15 cellular contexts compared by ENCODE assay signal in genomic region chr10:59674211-59674836, GRCh38. TPM values are rescaled to one million over a fixed set of nuclear protein-coding genes. Genes with fewer than 3 reads are reported as not detected.
DNase-seq lines count a peak whose midpoint lies in the region; ATAC-seq and TF ChIP-seq lines count a peak whose summit lies in the region.
"Had no signal": no experiment of that assay in that cellular context is flagged by ENCODE, and none has a peak within 500 bp of the region (broad histone marks: within the 10 kb centered on the region; RNA-seq: fewer than 3 reads in every experiment).

No MANE protein-coding gene starts in this region.

- WGBS in psoas muscle, 3 donors: 79 to 88% (median 87%) methylated on average over 1 of the region's 1 CpG

- peak in 3 of 4 donors; percentile 36 to 78 (median 47) for ATAC-seq in psoas muscle
- no peak for ATAC-seq in HG03045 (IDR thresholded peaks at IDR 0.05; ENCODE audit: unreplicated experiment)
- ATAC-seq: right lobe of liver had no signal

- peaks cover 11% of the 10 kb centered on the region for H3K4me1 ChIP-seq in psoas muscle
- H3K4me1 ChIP-seq: right lobe of liver, upper lobe of left lung had no signal

- no peak overlapping the region for H3K27ac ChIP-seq in psoas muscle
- H3K27ac ChIP-seq: heart left ventricle, right lobe of liver, upper lobe of left lung had no signal

- intact Hi-C loops in psoas muscle (cut with DNase I): no loop called here

- peak; percentile 43 for DNase-seq in GM03348 (ENCODE audit: low spot score)
- peak; percentile 48 for DNase-seq in RKO (ENCODE audit: low spot score)
- DNase-seq in fibroblast of mammary gland (ENCODE audit: low read depth): peak; percentile 73
- DNase-seq in psoas muscle: no peak
- DNase-seq in pons (ENCODE audit: low spot score): no peak
- no peak for DNase-seq in NCI-H510A treated with DMSO at 0.1 percent for 48 hours (lab: John Stamatoyannopoulos, UW)
- no peak for DNase-seq in epidermal melanocyte (ENCODE audit: insufficient read length, low spot score)
- DNase-seq: activated CD4-positive, alpha-beta T cell treated with anti-CD3 and anti-CD28 coated beads for 48 hours; activated effector memory CD4-positive, alpha-beta T cell treated with Interleukin-2 at 50 U/mL for 16 hours; CD4-positive, alpha-beta T cell; heart left ventricle; NCI-H748 treated with DMSO at 0.1 percent for 48 hours; right lobe of liver; upper lobe of left lung had no signal

- no peaks in the 10 kb centered on the region for H3K36me3 ChIP-seq in psoas muscle (ENCODE audit: insufficient read depth in 1 of 2, low read depth in 1 of 2)
- H3K36me3 ChIP-seq: right lobe of liver, upper lobe of left lung had no signal

- TF ChIP-seq CTCF in fibroblast of mammary gland (conservative IDR thresholded peaks at IDR 0.05; ENCODE audit: control insufficient read depth, insufficient read depth, low read depth, low read length) (no peak), psoas muscle (IDR thresholded peaks at IDR 0.05) (no peak)

- H3K9me3 ChIP-seq in psoas muscle: no peaks in the 10 kb centered on the region
- H3K9me3 ChIP-seq: heart left ventricle, right lobe of liver, upper lobe of left lung had no signal

- H3K27me3 ChIP-seq in psoas muscle (ENCODE audit: insufficient read depth in 3 of 3, low read length in 2 of 3): no peaks in the 10 kb centered on the region
- H3K27me3 ChIP-seq: heart left ventricle, right lobe of liver, upper lobe of left lung had no signal

- H3K4me3 ChIP-seq in fibroblast of mammary gland (ENCODE audit: control insufficient read depth, low read depth, low read length) (no peak overlapping the region), psoas muscle (no peak overlapping the region)
- H3K4me3 ChIP-seq: heart left ventricle, right lobe of liver, upper lobe of left lung had no signal

RNA-seq across cellular contexts. Expression of gene SLC16A9, which starts 35.3 kb away (rescaled TPM):
- 1 to 10 TPM in 2 of 4 donors, under 1 TPM in 2; 0.64 to 2.5 (median 1.2) TPM for total RNA-seq in psoas muscle
- polyA plus RNA-seq in psoas muscle: 1 to 10 TPM in 1 of 3 donors, under 1 TPM in 2; 0.01 to 3.1 (median 0.57) TPM
- total RNA-seq: CD4-positive, alpha-beta T cell had no signal

Comparison
In these comparisons a context has a peak if more than half of its experiments do, and no peak if none do; other contexts are left out.
1. DNase-seq: peak in GM03348 (single experiment), RKO (single experiment) and fibroblast of mammary gland (single experiment); none in psoas muscle (0 of 2), pons (single experiment), NCI-H510A treated with DMSO at 0.1 percent for 48 hours (single experiment) and epidermal melanocyte (single experiment).